In the genomic region with DNA sequence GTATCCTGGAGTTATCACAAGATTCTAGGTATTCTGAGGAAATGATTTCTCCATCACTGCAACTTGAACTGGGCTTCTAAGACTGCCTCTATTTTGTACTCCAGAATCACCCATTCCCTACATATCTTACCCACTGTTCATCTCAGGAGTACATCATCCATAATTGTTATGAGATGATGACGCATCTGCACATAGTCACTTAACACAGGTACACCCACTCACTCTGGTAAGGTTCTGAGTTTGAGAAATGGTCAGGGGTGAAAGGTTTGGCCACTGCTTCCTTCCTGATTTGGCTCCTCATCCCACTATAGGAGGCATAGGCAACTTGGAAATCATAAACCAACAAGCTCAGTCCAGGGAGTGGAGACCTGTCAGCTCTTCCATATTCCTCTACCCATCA, we compare ENCODE assay signal across 18 cellular contexts.
A peak's percentile ranks its signal among the peaks of the same experiment; 100 is the strongest.
DNase-seq lines count a peak whose midpoint lies in the region; ATAC-seq and TF ChIP-seq lines count a peak whose summit lies in the region.
"Had no signal": no experiment of that assay in that cellular context is flagged by ENCODE, and none has a peak within 500 bp of the region (broad histone marks: within the 10 kb centered on the region; RNA-seq: fewer than 3 reads in every experiment).

No MANE protein-coding gene starts in this region.

- CTCF ChIA-PET in OCI-LY7 (lab: Charles Lee; ENCODE audit: unreplicated experiment): no interaction called here

- H3K4me1 ChIP-seq in OCI-LY7 (ENCODE audit: insufficient read depth, low read length, poor library complexity, severe bottlenecking): peaks cover 26% of the 10 kb centered on the region
- H3K4me1 ChIP-seq: right lobe of liver had no signal

- H4K20me1 ChIP-seq in OCI-LY7 (ENCODE audit: insufficient read depth, low read length): no peaks in the 10 kb centered on the region

- no peaks in the 10 kb centered on the region for H3K9me2 ChIP-seq in OCI-LY7 (ENCODE audit: insufficient read depth, low read length)

- POLR2A ChIA-PET in OCI-LY7 (lab: Charles Lee): no interaction called here

- H3K27ac ChIP-seq in OCI-LY7 (ENCODE audit: low read depth, low read length, poor library complexity, severe bottlenecking) (no peak overlapping the region), dorsolateral prefrontal cortex (no peak overlapping the region), brain microvascular endothelial cell (no peak overlapping the region)
- H3K27ac ChIP-seq: HL-60, right lobe of liver, WERI-Rb-1 had no signal

- in situ Hi-C loops in brain microvascular endothelial cell (cut with HindIII; ENCODE audit: low pct_ligation_motif_present, low sequenced_read_pairs): no loop called here

- intact Hi-C loops in OCI-LY7 (cut with micrococcal nuclease; ENCODE audit: unreplicated experiment): no loop called here
- intact Hi-C loops in dorsolateral prefrontal cortex (cut with DNase I): no loop called here

- H3K36me3 ChIP-seq in OCI-LY7 (ENCODE audit: insufficient read depth, low read length) (no peaks in the 10 kb centered on the region), brain microvascular endothelial cell (replicated peaks) (no peaks in the 10 kb centered on the region)
- H3K36me3 ChIP-seq: right lobe of liver, WERI-Rb-1 had no signal

- H2AFZ ChIP-seq in OCI-LY7 (ENCODE audit: low read length): no peak overlapping the region

- DNase-seq in OCI-LY7 (ENCODE audit: low spot score) (no peak), epithelial cell of esophagus (ENCODE audit: low read depth) (peak; percentile 2), omental fat pad (ENCODE audit: low spot score) (no peak), dorsolateral prefrontal cortex (no peak), brain microvascular endothelial cell (no peak), NCI-H1694 (lab: John Stamatoyannopoulos, UW) (no peak)
- DNase-seq: activated CD4-positive, alpha-beta T cell treated with anti-CD3 and anti-CD28 coated beads, Interleukin-2, amount 10 ng/mL, durations not matched to agents 7 days and 5 days; activated naive CD4-positive, alpha-beta T cell treated with anti-CD3 and anti-CD28 coated beads, Interleukin-2, amount 10 ng/mL, durations not matched to agents 7 days and 5 days; activated T-cell treated with anti-CD3 and anti-CD28 coated beads, Interleukin-2, amount 50 U/mL, for 4 hours; Kasumi-1; MV-4-11; NCI-H510A treated with DMSO at 0.1 percent for 48 hours; right lobe of liver; stimulated activated CD4-positive, alpha-beta T cell treated with anti-CD3 and anti-CD28 coated beads, Interleukin-2, amount 100 ng/mL, for 48 hours; T1000; WERI-Rb-1 had no signal

- H3K4me3 ChIP-seq in OCI-LY7 (ENCODE audit: low read depth, low read length, poor library complexity, severe bottlenecking): no peak overlapping the region
- H3K4me3 ChIP-seq in epithelial cell of esophagus (ENCODE audit: low read length): no peak overlapping the region
- no peak overlapping the region for H3K4me3 ChIP-seq in dorsolateral prefrontal cortex
- H3K4me3 ChIP-seq in brain microvascular endothelial cell (ENCODE audit: low read depth, low read length): no peak overlapping the region
- H3K4me3 ChIP-seq: right lobe of liver had no signal

- H3K9me3 ChIP-seq in OCI-LY7 (ENCODE audit: low read length): no peaks in the 10 kb centered on the region
- H3K9me3 ChIP-seq: right lobe of liver had no signal

- TF ChIP-seq CTCF in OCI-LY7 (conservative IDR thresholded peaks at IDR 0.05; ENCODE audit: low read length) (no peak), epithelial cell of esophagus (IDR thresholded peaks at IDR 0.05; ENCODE audit: insufficient read depth, low read depth, low read length, missing control alignments) (no peak), omental fat pad (IDR thresholded peaks at IDR 0.05) (no peak), dorsolateral prefrontal cortex (IDR thresholded peaks at IDR 0.05 in 54 of 56, conservative IDR thresholded peaks at IDR 0.05 in 2 of 56; ENCODE audit: low read depth in 1 of 56, partially characterized antibody in 56 of 56) (no peak), brain microvascular endothelial cell (IDR thresholded peaks at IDR 0.05; ENCODE audit: low read depth, low read length, missing control alignments) (no peak)

- ATAC-seq in GM21515 (IDR thresholded peaks at IDR 0.05; ENCODE audit: unreplicated experiment): peak; percentile 6
- ATAC-seq in omental fat pad (ENCODE audit: low FRiP score): peak; percentile 53
- ATAC-seq: right lobe of liver had no signal

- H3K27me3 ChIP-seq in dorsolateral prefrontal cortex: peaks cover 0 to 57% (median 5%) of the 10 kb centered on the region in 45 donors
- no peaks in the 10 kb centered on the region for H3K27me3 ChIP-seq in brain microvascular endothelial cell (replicated peaks)

- BruUV-seq in OCI-LY7 (replicated peaks; lab: Mats Ljungman, UMichigan): no TSS peak

- no peaks in the 10 kb centered on the region for H3K79me2 ChIP-seq in OCI-LY7 (ENCODE audit: insufficient read depth, low read depth, low read length)

- H3K4me2 ChIP-seq in OCI-LY7 (ENCODE audit: low read length): peak overlapping the region; percentile 16; the same call in 1 of the 2 replicates
